Comparison of ENCODE assay signal across 9 cellular contexts in genomic region chr5:119290161-119290569, GRCh38.
DNase-seq lines count a peak whose midpoint lies in the region; ATAC-seq and TF ChIP-seq lines count a peak whose summit lies in the region.
"Had no signal": no experiment of that assay in that cellular context is flagged by ENCODE, and none has a peak within 500 bp of the region (broad histone marks: within the 10 kb centered on the region; RNA-seq: fewer than 3 reads in every experiment).

No MANE protein-coding gene starts in this region.

- H3K27me3 ChIP-seq in thyroid gland: no peaks in the 10 kb centered on the region
- H3K27me3 ChIP-seq: Peyer's patch had no signal

- 0 out of 2 replicates have a peak overlapping the region, but pooled peaks have one; percentile 0 for H3K4me3 Mint-ChIP-seq in HFFc6

- peak; percentile 77 for ATAC-seq in GM18520 (IDR thresholded peaks at IDR 0.05; ENCODE audit: unreplicated experiment)

- H3K36me3 Mint-ChIP-seq in HFFc6 (ENCODE audit: low read depth): peaks cover 5% of the 10 kb centered on the region; the same call in 1 of the 2 replicates

- intact Hi-C loops in thyroid gland (cut with DNase I): no loop called here

- H3K9me3 Mint-ChIP-seq in HFFc6: no peaks in the 10 kb centered on the region

- WGBS in thyroid gland, 2 donors: 64 to 66% methylated on average over 3 of the region's 3 CpGs

- peaks cover 68% of the 10 kb centered on the region for H3K4me1 Mint-ChIP-seq in HFFc6 (ENCODE audit: low read depth)

- no peak for TF ChIP-seq CTCF in HFFc6 (IDR thresholded peaks at IDR 0.05)
- TF ChIP-seq CTCF in coronary artery (IDR thresholded peaks at IDR 0.05): no peak
- TF ChIP-seq CTCF in thyroid gland (IDR thresholded peaks at IDR 0.05): no peak

- H3K27me3 Mint-ChIP-seq in HFFc6 (ENCODE audit: insufficient read depth): no peaks in the 10 kb centered on the region

- H3K27ac ChIP-seq in coronary artery (peak overlapping the region; percentile 50 to 59), thyroid gland (no peak overlapping the region)

- no peaks in the 10 kb centered on the region for H3K36me3 ChIP-seq in thyroid gland
- H3K36me3 ChIP-seq: Peyer's patch had no signal

- peak overlapping the region; percentile 50; the same call in 1 of the 2 replicates for H3K27ac Mint-ChIP-seq in HFFc6

- no peak for TF ChIP-seq POLR2A in thyroid gland (IDR thresholded peaks at IDR 0.05)

- no peak overlapping the region for H3K4me3 ChIP-seq in coronary artery
- no peak overlapping the region for H3K4me3 ChIP-seq in thyroid gland (replicated peaks in 1 of 3)

- peak; percentile 59 for DNase-seq in HFFc6
- DNase-seq in MV-4-11 (lab: John Stamatoyannopoulos, UW): peak; percentile 93
- DNase-seq in coronary artery (ENCODE audit: low spot score): no peak
- no peak for DNase-seq in NK-92 (lab: John Stamatoyannopoulos, UW; ENCODE audit: unreplicated experiment)
- DNase-seq in thyroid gland: no peak
- no peak for DNase-seq in NCI-H1105 treated with DMSO at 0.1 percent for 48 hours (lab: John Stamatoyannopoulos, UW)
- DNase-seq in superior temporal gyrus (ENCODE audit: extremely low spot score): no peak

- H3K9me3 ChIP-seq in thyroid gland: no peaks in the 10 kb centered on the region
- H3K9me3 ChIP-seq: Peyer's patch had no signal

- peaks cover 16 to 42% of the 10 kb centered on the region in 2 donors for H3K4me1 ChIP-seq in thyroid gland

Comparison
In these comparisons a context has a peak if more than half of its experiments do, and no peak if none do; other contexts are left out.
1. DNase-seq: peak in HFFc6 (single experiment) and MV-4-11 (single experiment); none in coronary artery (single experiment), NK-92 (single experiment), thyroid gland (0 of 2), NCI-H1105 treated with DMSO at 0.1 percent for 48 hours (single experiment) and superior temporal gyrus (single experiment).
2. H3K27ac ChIP-seq: peak in coronary artery (2 of 2); none in thyroid gland (0 of 3).